18 cellular contexts compared by ENCODE assay signal in genomic region chr5:56305551-56305950, GRCh38.
A peak's percentile ranks its signal among the peaks of the same experiment; 100 is the strongest.
DNase-seq lines count a peak whose midpoint lies in the region; ATAC-seq, FAIRE-seq and TF ChIP-seq lines count a peak whose summit lies in the region.
"Had no signal": no experiment of that assay in that cellular context is flagged by ENCODE, and none has a peak within 500 bp of the region (broad histone marks: within the 10 kb centered on the region; RNA-seq: fewer than 3 reads in every experiment).

No MANE protein-coding gene starts in this region.

- H4K91ac ChIP-seq in trophoblast cell (ENCODE audit: low read depth, low read length): no peak overlapping the region

- peaks cover 0 to 3% of the 10 kb centered on the region in 2 experiments for H3K4me1 ChIP-seq in trophoblast cell (ENCODE audit: control insufficient read depth in 1 of 2, insufficient read depth in 2 of 2, low read length in 2 of 2)

- H3K4me3 ChIP-seq in fibroblast of villous mesenchyme (ENCODE audit: low read depth, low read length): no peak overlapping the region
- no peak overlapping the region for H3K4me3 ChIP-seq in trophoblast cell (ENCODE audit: low read depth, low read length)
- H3K4me3 ChIP-seq: A549, K562 had no signal

- peaks cover 3% of the 10 kb centered on the region for H3K9me3 ChIP-seq in trophoblast cell (ENCODE audit: insufficient read depth, low read depth, low read length)

- H2AFZ ChIP-seq in trophoblast cell (ENCODE audit: insufficient read depth, low read length, poor library complexity): no peak overlapping the region

- WGBS in trophoblast cell (ENCODE audit: extremely low coverage, insufficient coverage, insufficient read length): no CpG with 5 or more reads among the region's 1 CpG

- no peak overlapping the region for H2BK120ac ChIP-seq in trophoblast cell (ENCODE audit: insufficient read depth, low read length, poor library complexity)

- H3K23ac ChIP-seq in trophoblast cell (ENCODE audit: low read length): no peak overlapping the region

- FAIRE-seq in urothelium cell line (lab: Jason Lieb, UNC): no peak
- FAIRE-seq: A549, D721Med, K562 had no signal

- H3K36me3 ChIP-seq in trophoblast cell (ENCODE audit: control insufficient read depth in 1 of 2, insufficient read depth in 2 of 2, low read length in 2 of 2): peaks cover 0 to 1% of the 10 kb centered on the region in 2 experiments

- H3K79me2 ChIP-seq in trophoblast cell (ENCODE audit: control insufficient read depth, insufficient read depth, low read length, poor library complexity): no peaks in the 10 kb centered on the region

- H3K27ac ChIP-seq in trophoblast cell (ENCODE audit: low read depth, low read length) (no peak overlapping the region), substantia nigra (ENCODE audit: low read depth, low read length, poor library complexity, severe bottlenecking) (no peak overlapping the region)
- H3K27ac ChIP-seq: A549, C4-2B had no signal

- H2BK12ac ChIP-seq in trophoblast cell (ENCODE audit: low read length): no peak overlapping the region

- H3K14ac ChIP-seq in trophoblast cell (ENCODE audit: low read length): no peak overlapping the region

- no peak overlapping the region for H3K4me2 ChIP-seq in trophoblast cell (ENCODE audit: low read length)
- H3K4me2 ChIP-seq: A549 had no signal

- H3K79me1 ChIP-seq in trophoblast cell (ENCODE audit: low read length): no peaks in the 10 kb centered on the region

- no peaks in the 10 kb centered on the region for H3K27me3 ChIP-seq in trophoblast cell (ENCODE audit: insufficient read depth, low read length)

- DNase-seq in AG20443 (ENCODE audit: low spot score) (peak; percentile 31), LHCN-M2 (ENCODE audit: low read depth) (peak; percentile 40), fibroblast of villous mesenchyme (ENCODE audit: low read depth) (peak; percentile 45), trophoblast cell (peak; percentile 69 to 85), substantia nigra (lab: John Stamatoyannopoulos, UW) (no peak), urothelium cell line (ENCODE audit: low spot score) (no peak)
- DNase-seq: H7, NCI-H1694 treated with DMSO at 0.1 percent for 48 hours, NCI-H2107, NCI-H510A, NCI-H748 treated with DMSO at 0.1 percent for 48 hours, RPMI8226, SIG-M5 had no signal

- H3K9ac ChIP-seq in trophoblast cell (ENCODE audit: low read length): no peak overlapping the region

- H2AK5ac ChIP-seq in trophoblast cell (ENCODE audit: low read length): no peak overlapping the region

- no peak overlapping the region for H3K4ac ChIP-seq in trophoblast cell (ENCODE audit: low read depth, low read length)

- no peak for ATAC-seq in HG02610 (IDR thresholded peaks at IDR 0.05; ENCODE audit: unreplicated experiment)
- ATAC-seq: A549, K562 had no signal

- TF ChIP-seq CTCF in fibroblast of villous mesenchyme (IDR thresholded peaks at IDR 0.05; ENCODE audit: insufficient read depth, low read depth, low read length): no peak

- H4K12ac ChIP-seq in trophoblast cell (ENCODE audit: low read depth, low read length): no peak overlapping the region

- H2BK5ac ChIP-seq in trophoblast cell (ENCODE audit: low read depth, low read length, poor library complexity): no peak overlapping the region

- H4K8ac ChIP-seq in trophoblast cell (ENCODE audit: low read depth, low read length): no peak overlapping the region

- no peak overlapping the region for H3K18ac ChIP-seq in trophoblast cell (ENCODE audit: low read length)

Comparison
In these comparisons a context has a peak if more than half of its experiments do, and no peak if none do; other contexts are left out.
1. DNase-seq: peak in AG20443 (single experiment), LHCN-M2 (single experiment), fibroblast of villous mesenchyme (single experiment) and trophoblast cell (2 of 2); none in substantia nigra (0 of 49) and urothelium cell line (single experiment).